Comparison of ENCODE assay signal across 15 cellular contexts in the genomic region with DNA sequence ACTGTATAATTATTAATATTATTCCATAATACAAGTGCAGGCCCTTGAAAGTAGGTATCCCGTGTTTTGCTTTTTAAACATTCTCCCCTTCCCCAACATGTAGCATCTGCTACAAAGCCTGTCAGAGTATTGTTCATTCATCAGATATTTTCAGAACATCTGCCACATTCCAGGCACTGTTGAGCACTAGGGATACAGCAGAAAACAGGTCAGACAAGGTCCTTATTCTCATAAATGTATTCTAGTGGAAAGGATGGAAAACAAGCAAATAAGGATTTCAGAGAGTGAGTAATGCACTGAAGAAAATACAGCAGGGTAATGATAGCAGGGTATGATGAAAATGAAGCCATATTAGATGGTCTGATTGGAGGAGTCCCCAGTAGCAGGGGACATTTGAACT. TPM values are rescaled to one million over a fixed set of nuclear protein-coding genes. Genes with fewer than 3 reads are reported as not detected.
DNase-seq lines count a peak whose midpoint lies in the region; ATAC-seq and TF ChIP-seq lines count a peak whose summit lies in the region.
"Had no signal": no experiment of that assay in that cellular context is flagged by ENCODE, and none has a peak within 500 bp of the region (broad histone marks: within the 10 kb centered on the region; RNA-seq: fewer than 3 reads in every experiment).

No MANE protein-coding gene starts in this region.

- H4K12ac ChIP-seq in trophoblast cell (ENCODE audit: low read depth, low read length), result no peak overlapping the region

- peaks cover 0 to 8% of the 10 kb centered on the region in 2 donors for H3K9me3 Mint-ChIP-seq in activated naive CD4-positive, alpha-beta T cell treated with anti-CD3 and anti-CD28 coated beads, Interleukin-2, amount 50 U/mL, for 72 hours
- peaks cover 4% of the 10 kb centered on the region for H3K9me3 Mint-ChIP-seq in activated naive CD4-positive, alpha-beta T cell treated with anti-CD3 and anti-CD28 coated beads, Interleukin-2, amount 10 ng/mL, durations not matched to agents 7 days and 5 days
- H3K9me3 Mint-ChIP-seq in brain, result peaks cover 0 to 6% (median 0%) of the 10 kb centered on the region in 5 experiments

- H3K4ac ChIP-seq in trophoblast cell (ENCODE audit: low read depth, low read length), result peak overlapping the region; percentile 12

- WGBS in trophoblast cell (ENCODE audit: extremely low coverage, insufficient coverage, insufficient read length), result no CpG with 5 or more reads among the region's 1 CpG

- peaks cover 15% of the 10 kb centered on the region for H3K79me1 ChIP-seq in trophoblast cell (ENCODE audit: low read length)

- no peak overlapping the region for H3K18ac ChIP-seq in trophoblast cell (ENCODE audit: low read length)

- H4K20me1 ChIP-seq in Karpas-422 (ENCODE audit: insufficient read depth, low read depth, low read length), result peaks cover 42% of the 10 kb centered on the region

- peaks cover 27% of the 10 kb centered on the region for H3K4me1 ChIP-seq in Karpas-422 (ENCODE audit: low read length)
- peaks cover 2 to 7% of the 10 kb centered on the region in 2 experiments for H3K4me1 ChIP-seq in trophoblast cell (ENCODE audit: control insufficient read depth in 1 of 2, insufficient read depth in 2 of 2, low read length in 2 of 2)

- H3K4me2 ChIP-seq in Karpas-422 (ENCODE audit: low read depth, low read length, poor library complexity, severe bottlenecking) (no peak overlapping the region), trophoblast cell (ENCODE audit: low read length) (no peak overlapping the region)

- H3K36me3 ChIP-seq in Karpas-422 (ENCODE audit: insufficient read depth, low read length) (peaks cover 43% of the 10 kb centered on the region), trophoblast cell (ENCODE audit: control insufficient read depth in 1 of 2, insufficient read depth in 2 of 2, low read length in 2 of 2) (peaks cover 15 to 24% of the 10 kb centered on the region in 2 experiments)
- H3K36me3 ChIP-seq: ovary had no signal

- no peak overlapping the region for H2AK5ac ChIP-seq in trophoblast cell (ENCODE audit: low read length)

- no peak overlapping the region for H4K8ac ChIP-seq in trophoblast cell (ENCODE audit: low read depth, low read length)

- H3K4me3 Mint-ChIP-seq in activated naive CD4-positive, alpha-beta T cell treated with anti-CD3 and anti-CD28 coated beads, Interleukin-2, amount 10 ng/mL, durations not matched to agents 7 days and 5 days, result no peak overlapping the region
- H3K4me3 Mint-ChIP-seq in brain, result peak overlapping the region in 1 of 5 experiments; percentile 54

- CTCF ChIA-PET in activated naive CD4-positive, alpha-beta T cell treated with anti-CD3 and anti-CD28 coated beads, Interleukin-2, amount 10 ng/mL, durations not matched to agents 7 days and 5 days (lab: Charles Lee), result interaction anchor here (1.6 kb wide), 1 partner anchor 73 kb away, joined by 6 read pairs; no protein-coding TSS in a partner anchor

- no peak overlapping the region for H2BK5ac ChIP-seq in trophoblast cell (ENCODE audit: low read depth, low read length, poor library complexity)

- TF ChIP-seq CTCF in brain (conservative IDR thresholded peaks at IDR 0.05), result no peak

- H2AFZ ChIP-seq in Karpas-422 (ENCODE audit: low read length) (no peak overlapping the region), trophoblast cell (ENCODE audit: insufficient read depth, low read length, poor library complexity) (no peak overlapping the region)

- H3K9me3 ChIP-seq in Karpas-422 (ENCODE audit: low read length), result no peaks in the 10 kb centered on the region
- H3K9me3 ChIP-seq in trophoblast cell (ENCODE audit: insufficient read depth, low read depth, low read length), result no peaks in the 10 kb centered on the region
- H3K9me3 ChIP-seq: ovary had no signal

- H3K79me2 ChIP-seq in Karpas-422 (ENCODE audit: low read length) (peaks cover 84% of the 10 kb centered on the region), trophoblast cell (ENCODE audit: control insufficient read depth, insufficient read depth, low read length, poor library complexity) (peaks cover 18% of the 10 kb centered on the region)

- no peak overlapping the region for H2BK12ac ChIP-seq in trophoblast cell (ENCODE audit: low read length)

- H3K27ac Mint-ChIP-seq in activated naive CD4-positive, alpha-beta T cell treated with anti-CD3 and anti-CD28 coated beads, Interleukin-2, amount 50 U/mL, for 72 hours, result peak overlapping the region; percentile 43 to 53
- no peak overlapping the region for H3K27ac Mint-ChIP-seq in activated naive CD4-positive, alpha-beta T cell treated with anti-CD3 and anti-CD28 coated beads, Interleukin-2, amount 10 ng/mL, durations not matched to agents 7 days and 5 days
- H3K27ac Mint-ChIP-seq in brain, result peak overlapping the region in 3 of 5 experiments; percentile 1 to 71 (median 37)

- no peak overlapping the region for H3K14ac ChIP-seq in trophoblast cell (ENCODE audit: low read length)

- H3K27me3 ChIP-seq in Karpas-422 (ENCODE audit: low read length), result no peaks in the 10 kb centered on the region
- no peaks in the 10 kb centered on the region for H3K27me3 ChIP-seq in trophoblast cell (ENCODE audit: insufficient read depth, low read length)
- H3K27me3 ChIP-seq: ovary had no signal

- H3K27ac ChIP-seq in Karpas-422 (ENCODE audit: low read length) (peak overlapping the region; percentile 39; the same call in 1 of the 2 replicates), trophoblast cell (ENCODE audit: low read depth, low read length) (no peak overlapping the region)
- H3K27ac ChIP-seq: coronary artery, ovary had no signal

- H3K4me3 ChIP-seq in Karpas-422 (ENCODE audit: low read length), result no peak overlapping the region
- no peak overlapping the region for H3K4me3 ChIP-seq in trophoblast cell (ENCODE audit: low read depth, low read length)
- H3K4me3 ChIP-seq: coronary artery, ovary had no signal

- H3K4me1 Mint-ChIP-seq in activated naive CD4-positive, alpha-beta T cell treated with anti-CD3 and anti-CD28 coated beads, Interleukin-2, amount 10 ng/mL, durations not matched to agents 7 days and 5 days, result peaks cover 44% of the 10 kb centered on the region
- peaks cover 47% of the 10 kb centered on the region for H3K4me1 Mint-ChIP-seq in brain

- no peaks in the 10 kb centered on the region for H3K9me2 ChIP-seq in Karpas-422 (replicated peaks; ENCODE audit: insufficient read depth, low read length)

- H4K91ac ChIP-seq in trophoblast cell (ENCODE audit: low read depth, low read length), result no peak overlapping the region

- no peak overlapping the region for H3K9ac ChIP-seq in Karpas-422 (ENCODE audit: low read length)
- H3K9ac ChIP-seq in trophoblast cell (ENCODE audit: low read length), result no peak overlapping the region

- DNase-seq in activated naive CD4-positive, alpha-beta T cell treated with anti-CD3 and anti-CD28 coated beads, Interleukin-2, amount 50 U/mL, for 72 hours (ENCODE audit: low spot score in 2 of 2), result no peak
- DNase-seq in activated naive CD4-positive, alpha-beta T cell treated with anti-CD3 and anti-CD28 coated beads, Interleukin-2, amount 10 ng/mL, durations not matched to agents 7 days and 5 days, result no peak
- DNase-seq in Karpas-422, result no peak
- DNase-seq in trophoblast cell, result peak; percentile 43 to 88
- DNase-seq in NCI-H748 (lab: John Stamatoyannopoulos, UW; ENCODE audit: unreplicated experiment), result no peak
- no peak for DNase-seq in NOMO-1 (lab: John Stamatoyannopoulos, UW; ENCODE audit: unreplicated experiment in 2 of 2)
- DNase-seq in kidney tubule cell (ENCODE audit: low spot score), result no peak
- DNase-seq: activated gamma-delta T cell treated with Interleukin-2 at 50 U/mL for 16 hours; left colon; NCI-H1092 treated with DMSO at 0.1 percent for 48 hours; ovary; stimulated activated CD4-positive, alpha-beta T cell treated with anti-CD3 and anti-CD28 coated beads, Interleukin-2, amount 100 ng/mL, for 48 hours; T-helper 1 cell had no signal

- H3K23ac ChIP-seq in trophoblast cell (ENCODE audit: low read length), result no peak overlapping the region

- H2BK120ac ChIP-seq in trophoblast cell (ENCODE audit: insufficient read depth, low read length, poor library complexity), result no peak overlapping the region

- no peaks in the 10 kb centered on the region for H3K27me3 Mint-ChIP-seq in activated naive CD4-positive, alpha-beta T cell treated with anti-CD3 and anti-CD28 coated beads, Interleukin-2, amount 10 ng/mL, durations not matched to agents 7 days and 5 days
- peaks cover 13% of the 10 kb centered on the region for H3K27me3 Mint-ChIP-seq in brain

- ATAC-seq in activated naive CD4-positive, alpha-beta T cell treated with anti-CD3 and anti-CD28 coated beads, Interleukin-2, amount 50 U/mL, for 72 hours, result no peak
- ATAC-seq: left colon had no signal

- peaks cover 30 to 50% of the 10 kb centered on the region in 2 donors for H3K36me3 Mint-ChIP-seq in activated naive CD4-positive, alpha-beta T cell treated with anti-CD3 and anti-CD28 coated beads, Interleukin-2, amount 50 U/mL, for 72 hours
- H3K36me3 Mint-ChIP-seq in activated naive CD4-positive, alpha-beta T cell treated with anti-CD3 and anti-CD28 coated beads, Interleukin-2, amount 10 ng/mL, durations not matched to agents 7 days and 5 days, result peaks cover 53% of the 10 kb centered on the region
- peaks cover 67% of the 10 kb centered on the region for H3K36me3 Mint-ChIP-seq in brain

RNA-seq across cellular contexts. Expression of gene ERP29, which starts 3.8 kb away (rescaled TPM):
- total RNA-seq in activated naive CD4-positive, alpha-beta T cell treated with anti-CD3 and anti-CD28 coated beads, Interleukin-2, amount 50 U/mL, for 72 hours, result 10 to 100 TPM; 78.9 to 95.1 TPM
- 63.2 and 134 TPM in 2 replicates for total RNA-seq in Karpas-422 (2014; rRNA removed; shearing (Covaris generic); ENCODE audit: low replicate concordance)
- polyA plus RNA-seq in brain (ENCODE audit: insufficient read depth, low read depth, low replicate concordance), result 127 TPM
- polyA plus RNA-seq in trophoblast cell (2013), result 141 and 146 TPM in 2 replicates

RNA-seq across cellular contexts. Expression of gene TMEM116, which starts 4.1 kb away (rescaled TPM):
- 10 to 100 TPM; 16.9 to 18.5 TPM for total RNA-seq in activated naive CD4-positive, alpha-beta T cell treated with anti-CD3 and anti-CD28 coated beads, Interleukin-2, amount 50 U/mL, for 72 hours
- 19.6 and 56.6 TPM in 2 replicates for total RNA-seq in Karpas-422 (2014; rRNA removed; shearing (Covaris generic); ENCODE audit: low replicate concordance)
- polyA plus RNA-seq in brain (ENCODE audit: insufficient read depth, low read depth, low replicate concordance), result 18.3 TPM
- polyA plus RNA-seq in trophoblast cell (2013), result 6.0 and 6.2 TPM in 2 replicates

Comparison
In these comparisons a context has a peak if more than half of its experiments do, and no peak if none do; other contexts are left out.
1. DNase-seq: peak in trophoblast cell (2 of 2); none in activated naive CD4-positive, alpha-beta T cell treated with anti-CD3 and anti-CD28 coated beads, Interleukin-2, amount 50 U/mL, for 72 hours (0 of 2), activated naive CD4-positive, alpha-beta T cell treated with anti-CD3 and anti-CD28 coated beads, Interleukin-2, amount 10 ng/mL, durations not matched to agents 7 days and 5 days (single experiment), Karpas-422 (single experiment), NCI-H748 (single experiment), NOMO-1 (0 of 2) and kidney tubule cell (single experiment).